1 cellular context compared by ENCODE assay signal in genomic region chr10:84262190-84262956, GRCh38.
TF ChIP-seq lines count a peak whose summit lies in the region.

No MANE protein-coding gene starts in this region.

TF ChIP-seq in IMR-90, 13 proteins besides CTCF, POLR2A, EP300 and RAD21 (continued from another document):
- no peak for TF ChIP-seq CHD1 (IDR thresholded peaks at IDR 0.05; ENCODE audit: low read depth, low read length)
